In genomic region chr6:109383438-109383940, GRCh38 we compare ENCODE assay signal across 8 cellular contexts. TPM values are rescaled to one million over a fixed set of nuclear protein-coding genes. Genes with fewer than 3 reads are reported as not detected.
DNase-seq lines count a peak whose midpoint lies in the region; ATAC-seq and TF ChIP-seq lines count a peak whose summit lies in the region.

No MANE protein-coding gene starts in this region.

- no peaks in the 10 kb centered on the region for H3K36me3 ChIP-seq in thyroid gland

- 11 to 13% methylated on average over 5 of the region's 5 CpGs for WGBS in thyroid gland, 2 donors

- no peaks in the 10 kb centered on the region for H3K9me3 Mint-ChIP-seq in activated T-cell treated with anti-CD3 and anti-CD28 coated beads, Interleukin-2, amount 50 U/mL, for 24 hours
- H3K9me3 Mint-ChIP-seq in activated naive CD8-positive, alpha-beta T cell treated with anti-CD3 and anti-CD28 coated beads for 36 hours, result no peaks in the 10 kb centered on the region

- H3K27me3 ChIP-seq in layer of hippocampus (ENCODE audit: control insufficient read depth, insufficient read depth, low read length), result no peaks in the 10 kb centered on the region
- no peaks in the 10 kb centered on the region for H3K27me3 ChIP-seq in thyroid gland

- peak overlapping the region; percentile 92 for H3K4me3 Mint-ChIP-seq in activated T-cell treated with anti-CD3 and anti-CD28 coated beads, Interleukin-2, amount 50 U/mL, for 24 hours
- H3K4me3 Mint-ChIP-seq in activated naive CD8-positive, alpha-beta T cell treated with anti-CD3 and anti-CD28 coated beads for 36 hours, result peak overlapping the region; percentile 95

- ATAC-seq in GM18868 (IDR thresholded peaks at IDR 0.05; ENCODE audit: unreplicated experiment), result no peak
- no peak for ATAC-seq in GM21723 (IDR thresholded peaks at IDR 0.05; ENCODE audit: unreplicated experiment)

- H3K27ac ChIP-seq in layer of hippocampus (ENCODE audit: low read depth, low read length) (peak overlapping the region; percentile 100), thyroid gland (peak overlapping the region; percentile 95 to 100 (median 99))

- DNase-seq in activated T-cell treated with anti-CD3 and anti-CD28 coated beads, Interleukin-2, amount 50 U/mL, for 24 hours, result no peak
- DNase-seq in activated T-cell treated with anti-CD3 and anti-CD28 coated beads, Interleukin-2, amount 50 U/mL, for 48 hours, result no peak
- DNase-seq in activated naive CD8-positive, alpha-beta T cell treated with anti-CD3 and anti-CD28 coated beads for 36 hours, result no peak
- no peak for DNase-seq in thyroid gland
- no peak for DNase-seq in NCI-H524 (lab: John Stamatoyannopoulos, UW)

- peak overlapping the region; percentile 100 for H3K27ac Mint-ChIP-seq in activated T-cell treated with anti-CD3 and anti-CD28 coated beads, Interleukin-2, amount 50 U/mL, for 24 hours
- H3K27ac Mint-ChIP-seq in activated naive CD8-positive, alpha-beta T cell treated with anti-CD3 and anti-CD28 coated beads for 36 hours, result peak overlapping the region; percentile 99

- H3K4me3 ChIP-seq in thyroid gland (replicated peaks in 1 of 3), result peak overlapping the region in 1 of 3 donors; percentile 28

- no peaks in the 10 kb centered on the region for H3K27me3 Mint-ChIP-seq in activated T-cell treated with anti-CD3 and anti-CD28 coated beads, Interleukin-2, amount 50 U/mL, for 24 hours
- no peaks in the 10 kb centered on the region for H3K27me3 Mint-ChIP-seq in activated naive CD8-positive, alpha-beta T cell treated with anti-CD3 and anti-CD28 coated beads for 36 hours

- intact Hi-C loops in thyroid gland (cut with DNase I), result loop anchor here (5.0 to 10.0 kb wide), 2 partner anchors 61 to 196 kb away; partner anchors contain the start of genes PPIL6 and SMPD2

- H3K36me3 Mint-ChIP-seq in activated T-cell treated with anti-CD3 and anti-CD28 coated beads, Interleukin-2, amount 50 U/mL, for 24 hours (ENCODE audit: low read depth), result peaks cover 36% of the 10 kb centered on the region
- H3K36me3 Mint-ChIP-seq in activated naive CD8-positive, alpha-beta T cell treated with anti-CD3 and anti-CD28 coated beads for 36 hours, result peaks cover 24% of the 10 kb centered on the region

- TF ChIP-seq CTCF in thyroid gland (IDR thresholded peaks at IDR 0.05), result no peak

- H3K9me3 ChIP-seq in thyroid gland, result no peaks in the 10 kb centered on the region

- H3K4me1 ChIP-seq in thyroid gland, result peaks cover 27 to 31% of the 10 kb centered on the region in 2 donors

- H3K4me1 Mint-ChIP-seq in activated T-cell treated with anti-CD3 and anti-CD28 coated beads, Interleukin-2, amount 50 U/mL, for 24 hours (ENCODE audit: low read depth), result peaks cover 32% of the 10 kb centered on the region
- H3K4me1 Mint-ChIP-seq in activated naive CD8-positive, alpha-beta T cell treated with anti-CD3 and anti-CD28 coated beads for 36 hours, result peaks cover 28% of the 10 kb centered on the region

- no peak for TF ChIP-seq POLR2A in thyroid gland (IDR thresholded peaks at IDR 0.05)

RNA-seq across cellular contexts. Expression of gene CD164, which starts 1.2 kb away (rescaled TPM):
- total RNA-seq in activated naive CD8-positive, alpha-beta T cell treated with anti-CD3 and anti-CD28 coated beads for 36 hours, result 100 to 1,000 TPM; 171 to 180 TPM
- total RNA-seq in thyroid gland, result 100 to 1,000 TPM; 284 to 415 (median 340) TPM

RNA-seq across cellular contexts. Expression of gene PPIL6, which starts 56.9 kb away (rescaled TPM):
- under 1 TPM; 0.60 to 0.64 TPM for total RNA-seq in activated naive CD8-positive, alpha-beta T cell treated with anti-CD3 and anti-CD28 coated beads for 36 hours
- 10 to 100 TPM; 20.1 to 31.2 (median 27.0) TPM for total RNA-seq in thyroid gland

RNA-seq across cellular contexts. Expression of gene SMPD2, which starts 57.0 kb away (rescaled TPM):
- total RNA-seq in activated naive CD8-positive, alpha-beta T cell treated with anti-CD3 and anti-CD28 coated beads for 36 hours, result 1 to 10 TPM; 7.0 to 7.9 TPM
- total RNA-seq in thyroid gland, result 10 to 100 TPM; 11.2 to 60.9 (median 17.8) TPM

Comparison
In these comparisons a context has a peak if more than half of its experiments do, and no peak if none do; other contexts are left out.
1. RNA of gene PPIL6, which starts 56.9 kb away (total RNA-seq): 20.1 to 31.2 TPM in thyroid gland; 0.60 to 0.64 TPM in activated naive CD8-positive, alpha-beta T cell treated with anti-CD3 and anti-CD28 coated beads for 36 hours; every median in the first group is over 10 times any median in the second.